Comparison of ENCODE assay signal across 14 cellular contexts in the genomic region with DNA sequence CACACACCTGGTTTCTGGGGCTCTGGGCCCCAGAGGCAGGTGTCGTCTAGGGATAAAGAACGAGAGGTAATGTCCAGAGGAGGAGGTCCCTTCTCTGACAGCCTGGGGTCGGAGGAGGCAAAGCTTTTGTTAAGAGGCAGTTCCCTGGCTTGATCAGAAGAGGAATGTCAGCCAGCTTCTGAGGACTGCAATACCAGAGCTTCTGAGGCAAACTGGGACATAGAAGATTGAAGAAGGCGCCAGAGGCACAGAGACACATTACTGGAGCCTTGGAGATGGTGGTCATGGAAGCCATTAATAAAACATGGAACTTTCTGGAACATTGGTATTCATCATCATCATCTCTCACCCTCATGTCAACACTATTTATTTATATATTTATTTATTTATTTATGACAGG. TPM values are rescaled to one million over a fixed set of nuclear protein-coding genes. Genes with fewer than 3 reads are reported as not detected.
DNase-seq lines count a peak whose midpoint lies in the region; ATAC-seq and TF ChIP-seq lines count a peak whose summit lies in the region.
"Had no signal": no experiment of that assay in that cellular context is flagged by ENCODE, and none has a peak within 500 bp of the region (broad histone marks: within the 10 kb centered on the region; RNA-seq: fewer than 3 reads in every experiment).

No MANE protein-coding gene starts in this region.

- H3K9me3 ChIP-seq in hepatocyte (ENCODE audit: low read depth) (no peaks in the 10 kb centered on the region), smooth muscle cell (replicated peaks; ENCODE audit: low read depth) (no peaks in the 10 kb centered on the region)
- H3K9me3 ChIP-seq: neutrophil had no signal

- H3K27me3 ChIP-seq in GM23338 (ENCODE audit: insufficient read depth) (no peaks in the 10 kb centered on the region), hepatocyte (no peaks in the 10 kb centered on the region), smooth muscle cell (ENCODE audit: low read depth) (no peaks in the 10 kb centered on the region)
- H3K27me3 ChIP-seq: neutrophil had no signal

- H3K4me2 ChIP-seq in GM23338 (no peak overlapping the region), hepatocyte (peak overlapping the region; percentile 55), smooth muscle cell (peak overlapping the region; percentile 48)

- H3K9me2 ChIP-seq in GM23338 (ENCODE audit: insufficient read depth) = no peaks in the 10 kb centered on the region
- H3K9me2 ChIP-seq in hepatocyte (replicated peaks; ENCODE audit: insufficient read depth) = no peaks in the 10 kb centered on the region

- TF ChIP-seq CTCF in GM23338 (conservative IDR thresholded peaks at IDR 0.05; ENCODE audit: low read depth in 2 of 2) = no peak
- no peak for TF ChIP-seq CTCF in brain (conservative IDR thresholded peaks at IDR 0.05)
- TF ChIP-seq CTCF in hepatocyte (IDR thresholded peaks at IDR 0.05; ENCODE audit: poor library complexity) = no peak
- no peak for TF ChIP-seq CTCF in smooth muscle cell (IDR thresholded peaks at IDR 0.05; ENCODE audit: borderline replicate concordance, insufficient read depth, poor library complexity, severe bottlenecking)

- H2AFZ ChIP-seq in GM23338 (peak overlapping the region; percentile 94; the same call in 1 of the 2 replicates), hepatocyte (no peak overlapping the region), smooth muscle cell (ENCODE audit: low read depth) (no peak overlapping the region)

- H3K27ac Mint-ChIP-seq in GM23338 (no peak overlapping the region), brain (peak overlapping the region in 4 of 5 experiments; percentile 51 to 69 (median 61))
- H3K27ac Mint-ChIP-seq: activated CD4-positive, alpha-beta T cell treated with anti-CD3 and anti-CD28 coated beads, Interleukin-2, amount 10 ng/mL, durations not matched to agents 7 days and 5 days; CD4-positive, alpha-beta T cell had no signal

- H3K27me3 Mint-ChIP-seq in GM23338 (ENCODE audit: insufficient read depth, low read depth, poor library complexity) = peaks cover 10% of the 10 kb centered on the region
- H3K27me3 Mint-ChIP-seq in brain = peaks cover 6% of the 10 kb centered on the region

- H3K27ac ChIP-seq in GM23338 (ENCODE audit: low read depth) (no peak overlapping the region), hepatocyte (peak overlapping the region; percentile 78), smooth muscle cell (ENCODE audit: low read depth) (peak overlapping the region; percentile 88)
- H3K27ac ChIP-seq: neutrophil had no signal

- WGBS in hepatocyte (ENCODE audit: low lambda C conversion rate, missing lambda C conversion rate) = 57% methylated on average over 4 of the region's 4 CpGs
- 44% methylated on average over 4 of the region's 4 CpGs for WGBS in smooth muscle cell (ENCODE audit: low lambda C conversion rate)

- ATAC-seq in GM23338 (no peak), HG03159 (IDR thresholded peaks at IDR 0.05; ENCODE audit: unreplicated experiment) (no peak)

- H3K4me3 Mint-ChIP-seq in GM23338 = no peak overlapping the region
- peak overlapping the region in 1 of 5 experiments; percentile 17 for H3K4me3 Mint-ChIP-seq in brain
- H3K4me3 Mint-ChIP-seq: activated CD4-positive, alpha-beta T cell treated with anti-CD3 and anti-CD28 coated beads, Interleukin-2, amount 10 ng/mL, durations not matched to agents 7 days and 5 days; CD4-positive, alpha-beta T cell had no signal

- H3K4me1 ChIP-seq in GM23338 (ENCODE audit: insufficient read depth) (no peaks in the 10 kb centered on the region), hepatocyte (ENCODE audit: insufficient read depth) (peaks cover 4% of the 10 kb centered on the region), smooth muscle cell (ENCODE audit: low read depth) (no peaks in the 10 kb centered on the region)

- H3K9me3 Mint-ChIP-seq in GM23338 = no peaks in the 10 kb centered on the region
- peaks cover 0 to 7% (median 0%) of the 10 kb centered on the region in 5 experiments for H3K9me3 Mint-ChIP-seq in brain
- H3K9me3 Mint-ChIP-seq: activated CD4-positive, alpha-beta T cell treated with anti-CD3 and anti-CD28 coated beads, Interleukin-2, amount 10 ng/mL, durations not matched to agents 7 days and 5 days; CD4-positive, alpha-beta T cell had no signal

- no peak for DNase-seq in GM23338 (ENCODE audit: low spot score)
- DNase-seq in hepatocyte (ENCODE audit: low spot score) = no peak
- DNase-seq in smooth muscle cell (lab: John Stamatoyannopoulos, UW; ENCODE audit: unreplicated experiment) = no peak
- no peak for DNase-seq in NAMALWA (ENCODE audit: low spot score)
- no peak for DNase-seq in stimulated activated naive CD4-positive, alpha-beta T cell (lab: John Stamatoyannopoulos, UW)
- no peak for DNase-seq in HPDE6-E6E7 (ENCODE audit: extremely low spot score)
- DNase-seq: activated CD4-positive, alpha-beta T cell treated with anti-CD3 and anti-CD28 coated beads, Interleukin-2, amount 10 ng/mL, durations not matched to agents 7 days and 5 days; activated gamma-delta T cell; CD4-positive, alpha-beta T cell; central memory CD4-positive, alpha-beta T cell; GDM1 had no signal

- H3K36me3 Mint-ChIP-seq in GM23338 (ENCODE audit: low read depth) = no peaks in the 10 kb centered on the region
- H3K36me3 Mint-ChIP-seq in brain = no peaks in the 10 kb centered on the region

- H3K4me1 Mint-ChIP-seq in GM23338 = peaks cover 33% of the 10 kb centered on the region
- H3K4me1 Mint-ChIP-seq in brain = peaks cover 15% of the 10 kb centered on the region

- H3K36me3 ChIP-seq in GM23338 (ENCODE audit: insufficient read depth) = no peaks in the 10 kb centered on the region
- H3K36me3 ChIP-seq in hepatocyte (replicated peaks; ENCODE audit: insufficient read depth, low read depth) = no peaks in the 10 kb centered on the region
- H3K36me3 ChIP-seq in smooth muscle cell (ENCODE audit: low read depth) = no peaks in the 10 kb centered on the region
- H3K36me3 ChIP-seq: neutrophil had no signal

- H3F3A ChIP-seq in GM23338 (replicated peaks; ENCODE audit: low read depth) (no peaks in the 10 kb centered on the region), smooth muscle cell (ENCODE audit: low read depth) (peaks cover 3% of the 10 kb centered on the region)

- H3K79me2 ChIP-seq in GM23338 (replicated peaks; ENCODE audit: insufficient read depth) = no peaks in the 10 kb centered on the region
- H3K79me2 ChIP-seq in hepatocyte = no peaks in the 10 kb centered on the region
- no peaks in the 10 kb centered on the region for H3K79me2 ChIP-seq in smooth muscle cell (ENCODE audit: low read depth)

- no peak overlapping the region for H3K4me3 ChIP-seq in GM23338
- no peak overlapping the region for H3K4me3 ChIP-seq in hepatocyte
- H3K4me3 ChIP-seq in smooth muscle cell = no peak overlapping the region

- H3K9ac ChIP-seq in smooth muscle cell (ENCODE audit: low read depth) = peak overlapping the region; percentile 50

- no peaks in the 10 kb centered on the region for H4K20me1 ChIP-seq in GM23338 (replicated peaks; ENCODE audit: insufficient read depth)
- H4K20me1 ChIP-seq in hepatocyte (ENCODE audit: insufficient read depth, poor library complexity, severe bottlenecking) = no peaks in the 10 kb centered on the region
- H4K20me1 ChIP-seq in smooth muscle cell (ENCODE audit: low read depth) = no peaks in the 10 kb centered on the region

TF ChIP-seq in GM23338, 12 proteins besides CTCF, POLR2A, EP300 and RAD21 (continues in another document):
- TF ChIP-seq JUNB (IDR thresholded peaks at IDR 0.05; ENCODE audit: unreplicated experiment) (no peak), EZH2 (IDR thresholded peaks at IDR 0.05; ENCODE audit: low read depth, unreplicated experiment) (no peak), EZH2phosphoT487 (IDR thresholded peaks at IDR 0.05; ENCODE audit: unreplicated experiment) (no peak), ZNF114 (CRISPR knock-in tag; IDR thresholded peaks at IDR 0.05) (no peak), CREB1 (CRISPR knock-in tag; IDR thresholded peaks at IDR 0.05; ENCODE audit: low read depth) (no peak), STAT1 (IDR thresholded peaks at IDR 0.05; ENCODE audit: unreplicated experiment) (no peak), ZNF331 (CRISPR knock-in tag; IDR thresholded peaks at IDR 0.05; ENCODE audit: low read depth) (no peak)
- TF ChIP-seq, protein P1, sequence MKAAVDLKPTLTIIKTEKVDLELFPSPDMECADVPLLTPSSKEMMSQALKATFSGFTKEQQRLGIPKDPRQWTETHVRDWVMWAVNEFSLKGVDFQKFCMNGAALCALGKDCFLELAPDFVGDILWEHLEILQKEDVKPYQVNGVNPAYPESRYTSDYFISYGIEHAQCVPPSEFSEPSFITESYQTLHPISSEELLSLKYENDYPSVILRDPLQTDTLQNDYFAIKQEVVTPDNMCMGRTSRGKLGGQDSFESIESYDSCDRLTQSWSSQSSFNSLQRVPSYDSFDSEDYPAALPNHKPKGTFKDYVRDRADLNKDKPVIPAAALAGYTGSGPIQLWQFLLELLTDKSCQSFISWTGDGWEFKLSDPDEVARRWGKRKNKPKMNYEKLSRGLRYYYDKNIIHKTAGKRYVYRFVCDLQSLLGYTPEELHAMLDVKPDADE (IDR thresholded peaks at IDR 0.05) = no peak

RNA-seq across cellular contexts. Expression of a gene that starts 53.3 kb away (rescaled TPM):
- 0.12 and 1.3 TPM in 2 replicates for total RNA-seq in GM23338 (2014; rRNA removed; shearing (Covaris generic))
- polyA plus RNA-seq in GM23338 (2016; fragmentation: Nextera tagmentation; extraction: Ambion mirVana) = 2.2 and 2.6 TPM in 2 replicates
- 2.3 TPM for polyA plus RNA-seq in brain (ENCODE audit: insufficient read depth, low read depth, low replicate concordance)
- total RNA-seq in hepatocyte = 3.5 and 9.7 TPM in 2 replicates
- polyA plus RNA-seq in hepatocyte = 11.6 and 13.0 TPM in 2 replicates
- 3.6 and 51.9 TPM in 2 replicates for total RNA-seq in smooth muscle cell
- polyA plus RNA-seq in smooth muscle cell = 6.1 and 7.9 TPM in 2 replicates
